In genomic region chr6:5334341-5334740, GRCh38 we compare ENCODE assay signal across 24 cellular contexts.
A peak's percentile ranks its signal among the peaks of the same experiment; 100 is the strongest.
DNase-seq lines count a peak whose midpoint lies in the region; ATAC-seq and TF ChIP-seq lines count a peak whose summit lies in the region.
"Had no signal": no experiment of that assay in that cellular context is flagged by ENCODE, and none has a peak within 500 bp of the region (broad histone marks: within the 10 kb centered on the region; RNA-seq: fewer than 3 reads in every experiment).

No MANE protein-coding gene starts in this region.

- H3K4me3 Mint-ChIP-seq in activated T-helper 1 cell treated with anti-CD3 and anti-CD28 coated beads, Interleukin-12 subunit alpha, Interleukin-12 subunit beta, Interleukin-2, Interleukin-4 antibody, amounts not matched to agents 30 ng/mL and 10 ng/mL and 1 ng/mL, durations not matched to agents 14 hours and 24 hours and 36 hours: no peak overlapping the region
- H3K4me3 Mint-ChIP-seq: CD4-positive, CD25-positive, alpha-beta regulatory T cell; central memory CD8-positive, alpha-beta T cell; immature natural killer cell; mesothelial cell of epicardium; naive B cell had no signal

- no peak overlapping the region for H2AFZ ChIP-seq in fibroblast of lung (ENCODE audit: low read length)

- H3K27me3 Mint-ChIP-seq in activated T-helper 1 cell treated with anti-CD3 and anti-CD28 coated beads, Interleukin-12 subunit alpha, Interleukin-12 subunit beta, Interleukin-2, Interleukin-4 antibody, amounts not matched to agents 30 ng/mL and 10 ng/mL and 1 ng/mL, durations not matched to agents 14 hours and 24 hours and 36 hours (ENCODE audit: insufficient read depth): no peaks in the 10 kb centered on the region
- H3K27me3 Mint-ChIP-seq: CD4-positive, CD25-positive, alpha-beta regulatory T cell; central memory CD8-positive, alpha-beta T cell; naive B cell had no signal

- TF ChIP-seq CTCF in fibroblast of lung (conservative IDR thresholded peaks at IDR 0.05 in 1 of 2, IDR thresholded peaks at IDR 0.05 in 1 of 2; ENCODE audit: low read depth in 1 of 2, low read length in 2 of 2): no peak

- H3K27ac Mint-ChIP-seq in activated T-helper 1 cell treated with anti-CD3 and anti-CD28 coated beads, Interleukin-12 subunit alpha, Interleukin-12 subunit beta, Interleukin-2, Interleukin-4 antibody, amounts not matched to agents 30 ng/mL and 10 ng/mL and 1 ng/mL, durations not matched to agents 14 hours and 24 hours and 36 hours: no peak overlapping the region
- H3K27ac Mint-ChIP-seq: immature natural killer cell, mesothelial cell of epicardium had no signal

- no peaks in the 10 kb centered on the region for H3K79me2 ChIP-seq in fibroblast of lung (ENCODE audit: control insufficient read depth, insufficient read depth, low read length)

- peaks cover 18% of the 10 kb centered on the region for H3K4me1 ChIP-seq in adipocyte (ENCODE audit: control insufficient read depth, insufficient read depth, low read length)
- H3K4me1 ChIP-seq in fibroblast of lung (ENCODE audit: control insufficient read depth, extremely low read depth, insufficient read depth, low read length): no peaks in the 10 kb centered on the region
- H3K4me1 ChIP-seq: prostate gland had no signal

- H3K36me3 Mint-ChIP-seq in activated T-helper 1 cell treated with anti-CD3 and anti-CD28 coated beads, Interleukin-12 subunit alpha, Interleukin-12 subunit beta, Interleukin-2, Interleukin-4 antibody, amounts not matched to agents 30 ng/mL and 10 ng/mL and 1 ng/mL, durations not matched to agents 14 hours and 24 hours and 36 hours (ENCODE audit: low read depth): no peaks in the 10 kb centered on the region
- H3K36me3 Mint-ChIP-seq: CD4-positive, CD25-positive, alpha-beta regulatory T cell; immature natural killer cell; mesothelial cell of epicardium; naive B cell had no signal

- H4K20me1 ChIP-seq in fibroblast of lung (ENCODE audit: control insufficient read depth, extremely low read depth, insufficient read depth, low read length): no peaks in the 10 kb centered on the region

- H3K9me3 ChIP-seq in adipocyte (ENCODE audit: control insufficient read depth, low read length) (no peaks in the 10 kb centered on the region), fibroblast of lung (ENCODE audit: control insufficient read depth, insufficient read depth, low read depth, low read length) (no peaks in the 10 kb centered on the region)
- H3K9me3 ChIP-seq: gastrocnemius medialis, neutrophil, prostate gland had no signal

- DNase-seq in Right ventricle myocardium superior: no peak
- no peak for DNase-seq in cardiac septum (ENCODE audit: low spot score)
- DNase-seq in adipocyte (ENCODE audit: low read depth): peak; percentile 25
- DNase-seq in fibroblast of lung (ENCODE audit: low read depth in 2 of 2): peak; percentile 20 to 32
- DNase-seq in pulmonary artery endothelial cell (ENCODE audit: low read depth, low spot score): peak; percentile 83
- no peak for DNase-seq in COLO668 (lab: John Stamatoyannopoulos, UW; ENCODE audit: unreplicated experiment)
- DNase-seq in activated T-helper 1 cell treated with anti-CD3 and anti-CD28 coated beads, Interleukin-12 subunit alpha, Interleukin-12 subunit beta, Interleukin-2, Interleukin-4 antibody, amounts not matched to agents 30 ng/mL and 10 ng/mL and 1 ng/mL, durations not matched to agents 14 hours and 24 hours and 36 hours (ENCODE audit: low spot score): no peak
- DNase-seq: 8988T; activated CD4-positive, CD25-positive, alpha-beta regulatory T cell; activated naive CD4-positive, alpha-beta T cell treated with anti-CD3 and anti-CD28 coated beads, Interleukin-2, amount 50 U/mL, for 16 hours; CD4-positive, CD25-positive, alpha-beta regulatory T cell; gastrocnemius medialis; hippocampal formation; immature natural killer cell; Karpas-422; NCI-H510A; stimulated activated naive CD4-positive, alpha-beta T cell treated with Interleukin-2 at 50 U/mL for 16 hours; T-helper 1 cell had no signal

- H3K4me1 Mint-ChIP-seq in activated T-helper 1 cell treated with anti-CD3 and anti-CD28 coated beads, Interleukin-12 subunit alpha, Interleukin-12 subunit beta, Interleukin-2, Interleukin-4 antibody, amounts not matched to agents 30 ng/mL and 10 ng/mL and 1 ng/mL, durations not matched to agents 14 hours and 24 hours and 36 hours (ENCODE audit: low read depth): peaks cover 9% of the 10 kb centered on the region
- H3K4me1 Mint-ChIP-seq: mesothelial cell of epicardium had no signal

- H3K4me3 ChIP-seq in adipocyte (ENCODE audit: low read length) (no peak overlapping the region), fibroblast of lung (replicated peaks in 1 of 4; ENCODE audit: control extremely low read depth in 1 of 4, insufficient read depth in 1 of 4, low read depth in 3 of 4, low read length in 4 of 4) (no peak overlapping the region)
- H3K4me3 ChIP-seq: gastrocnemius medialis, prostate gland had no signal

- H3K4me2 ChIP-seq in fibroblast of lung (ENCODE audit: extremely low read depth, insufficient read depth, low read length): no peak overlapping the region

- intact Hi-C loops in Right ventricle myocardium superior (cut with DNase I) (no loop called here), cardiac septum (cut with DNase I) (no loop called here)
- intact Hi-C loops in activated T-helper 1 cell treated with anti-CD3 and anti-CD28 coated beads, Interleukin-12 subunit alpha, Interleukin-12 subunit beta, Interleukin-2, Interleukin-4 antibody, amounts not matched to agents 30 ng/mL and 10 ng/mL and 1 ng/mL, durations not matched to agents 14 hours and 24 hours and 36 hours (cut with micrococcal nuclease): no loop called here

- H3K36me3 ChIP-seq in adipocyte (ENCODE audit: control insufficient read depth, insufficient read depth, low read length, severe bottlenecking): no peaks in the 10 kb centered on the region
- no peaks in the 10 kb centered on the region for H3K36me3 ChIP-seq in fibroblast of lung (ENCODE audit: control insufficient read depth, insufficient read depth, low read length)
- H3K36me3 ChIP-seq: gastrocnemius medialis, neutrophil, prostate gland had no signal

- H3K9ac ChIP-seq in adipocyte (ENCODE audit: low read length) (no peak overlapping the region), fibroblast of lung (ENCODE audit: insufficient read depth, low read length) (no peak overlapping the region)

- H3K27ac ChIP-seq in fibroblast of lung (ENCODE audit: insufficient read depth, low read length): no peak overlapping the region
- H3K27ac ChIP-seq: gastrocnemius medialis, neutrophil, prostate gland had no signal

- H3K9me3 Mint-ChIP-seq in activated T-helper 1 cell treated with anti-CD3 and anti-CD28 coated beads, Interleukin-12 subunit alpha, Interleukin-12 subunit beta, Interleukin-2, Interleukin-4 antibody, amounts not matched to agents 30 ng/mL and 10 ng/mL and 1 ng/mL, durations not matched to agents 14 hours and 24 hours and 36 hours: no peaks in the 10 kb centered on the region
- H3K9me3 Mint-ChIP-seq: CD4-positive, CD25-positive, alpha-beta regulatory T cell; central memory CD8-positive, alpha-beta T cell; immature natural killer cell; mesothelial cell of epicardium; naive B cell had no signal

- ATAC-seq in Right ventricle myocardium superior (ENCODE audit: poor library complexity) (peak; percentile 59), GM19035 (IDR thresholded peaks at IDR 0.05; ENCODE audit: unreplicated experiment) (no peak)
- ATAC-seq: gastrocnemius medialis had no signal

- H3K27me3 ChIP-seq in adipocyte (replicated peaks; ENCODE audit: control insufficient read depth, insufficient read depth, low read length) (no peaks in the 10 kb centered on the region), fibroblast of lung (ENCODE audit: control insufficient read depth, insufficient read depth, low read length) (no peaks in the 10 kb centered on the region)
- H3K27me3 ChIP-seq: gastrocnemius medialis, neutrophil had no signal

Comparison
In these comparisons a context has a peak if more than half of its experiments do, and no peak if none do; other contexts are left out.
1. DNase-seq: peak in adipocyte (single experiment), fibroblast of lung (2 of 2) and pulmonary artery endothelial cell (single experiment); none in Right ventricle myocardium superior (single experiment), cardiac septum (single experiment), COLO668 (single experiment) and activated T-helper 1 cell treated with anti-CD3 and anti-CD28 coated beads, Interleukin-12 subunit alpha, Interleukin-12 subunit beta, Interleukin-2, Interleukin-4 antibody, amounts not matched to agents 30 ng/mL and 10 ng/mL and 1 ng/mL, durations not matched to agents 14 hours and 24 hours and 36 hours (single experiment).